12 cellular contexts compared by ENCODE assay signal in genomic region chr11:103397369-103397768, GRCh38.
DNase-seq lines count a peak whose midpoint lies in the region.
"Had no signal": no experiment of that assay in that cellular context is flagged by ENCODE, and none has a peak within 500 bp of the region (broad histone marks: within the 10 kb centered on the region; RNA-seq: fewer than 3 reads in every experiment).

No MANE protein-coding gene starts in this region.

- H3K9me3 Mint-ChIP-seq in activated T-cell treated with anti-CD3 and anti-CD28 coated beads, Interleukin-2, amount 50 U/mL, for 24 hours: peaks cover 6% of the 10 kb centered on the region

- no peak overlapping the region for H3K27ac Mint-ChIP-seq in activated T-cell treated with anti-CD3 and anti-CD28 coated beads, Interleukin-2, amount 50 U/mL, for 24 hours
- H3K27ac Mint-ChIP-seq: CD8-positive, alpha-beta memory T cell; H9 had no signal

- peaks cover 9% of the 10 kb centered on the region for H3K36me3 Mint-ChIP-seq in activated T-cell treated with anti-CD3 and anti-CD28 coated beads, Interleukin-2, amount 50 U/mL, for 24 hours (ENCODE audit: low read depth)

- H3K4me1 Mint-ChIP-seq in activated T-cell treated with anti-CD3 and anti-CD28 coated beads, Interleukin-2, amount 50 U/mL, for 24 hours (ENCODE audit: low read depth): no peaks in the 10 kb centered on the region
- H3K4me1 Mint-ChIP-seq: CD8-positive, alpha-beta memory T cell had no signal

- DNase-seq in HCEC 1CT: peak; percentile 43
- peak; percentile 39 for DNase-seq in dedifferentiated amniotic fluid mesenchymal stem cell (ENCODE audit: extremely low spot score)
- DNase-seq in iris pigment epithelial cell (ENCODE audit: low read depth): peak; percentile 47
- no peak for DNase-seq in COLO829 (ENCODE audit: low spot score)
- DNase-seq in NCI-H2081 treated with DMSO at 0.1 percent for 48 hours (lab: John Stamatoyannopoulos, UW): no peak
- no peak for DNase-seq in activated T-cell treated with anti-CD3 and anti-CD28 coated beads, Interleukin-2, amount 50 U/mL, for 24 hours
- no peak for DNase-seq in ureter (ENCODE audit: low spot score)
- DNase-seq: AML-193; CD8-positive, alpha-beta memory T cell; DMS53; GOT3; H9 had no signal

- H3K4me3 Mint-ChIP-seq in activated T-cell treated with anti-CD3 and anti-CD28 coated beads, Interleukin-2, amount 50 U/mL, for 24 hours: no peak overlapping the region
- H3K4me3 Mint-ChIP-seq: CD8-positive, alpha-beta memory T cell; H9 had no signal

- H3K27me3 Mint-ChIP-seq in activated T-cell treated with anti-CD3 and anti-CD28 coated beads, Interleukin-2, amount 50 U/mL, for 24 hours: no peaks in the 10 kb centered on the region
- H3K27me3 Mint-ChIP-seq: CD8-positive, alpha-beta memory T cell had no signal

Comparison
In these comparisons a context has a peak if more than half of its experiments do, and no peak if none do; other contexts are left out.
1. DNase-seq: peak in HCEC 1CT (single experiment), dedifferentiated amniotic fluid mesenchymal stem cell (single experiment) and iris pigment epithelial cell (single experiment); none in COLO829 (single experiment), NCI-H2081 treated with DMSO at 0.1 percent for 48 hours (single experiment), activated T-cell treated with anti-CD3 and anti-CD28 coated beads, Interleukin-2, amount 50 U/mL, for 24 hours (single experiment) and ureter (single experiment).